In the genomic region with DNA sequence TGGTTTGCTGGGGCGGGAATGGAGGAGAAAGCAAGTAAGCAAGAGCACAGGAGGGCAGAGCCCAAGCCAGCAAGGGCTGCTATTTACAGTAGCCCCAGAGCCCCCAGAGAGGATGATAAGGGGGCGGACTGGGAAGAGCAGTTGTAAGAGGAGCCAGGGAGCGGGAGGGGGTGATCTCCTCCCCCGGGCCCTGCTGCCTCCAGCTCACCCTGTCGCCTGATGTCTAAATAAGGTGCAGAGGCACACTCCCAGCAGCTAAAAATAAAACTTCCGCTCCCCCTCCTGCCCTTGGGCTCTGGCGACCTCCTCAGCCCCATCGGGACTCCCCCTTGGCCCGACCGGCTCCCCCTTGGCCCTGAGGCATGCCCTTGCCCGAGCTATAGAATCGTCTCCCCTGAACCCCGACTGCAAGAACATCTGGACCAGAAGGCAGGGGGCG, we compare ENCODE assay signal across 9 cellular contexts. TPM values are rescaled to one million over a fixed set of nuclear protein-coding genes. Genes with fewer than 3 reads are reported as not detected.
DNase-seq lines count a peak whose midpoint lies in the region; ATAC-seq and TF ChIP-seq lines count a peak whose summit lies in the region.
"Had no signal": no experiment of that assay in that cellular context is flagged by ENCODE, and none has a peak within 500 bp of the region (broad histone marks: within the 10 kb centered on the region; RNA-seq: fewer than 3 reads in every experiment).

No MANE protein-coding gene starts in this region.

- H3K9me3 ChIP-seq in thymus (ENCODE audit: control insufficient read depth) = no peaks in the 10 kb centered on the region
- H3K9me3 ChIP-seq in CD4-positive, alpha-beta T cell (ENCODE audit: control insufficient read depth, low read length) = no peaks in the 10 kb centered on the region

- 82% methylated on average over 14 of the region's 14 CpGs for WGBS in thymus

- peaks cover 8% of the 10 kb centered on the region for H3K36me3 ChIP-seq in thymus (ENCODE audit: control insufficient read depth, insufficient read depth)

- peaks cover 16% of the 10 kb centered on the region for H3K4me1 ChIP-seq in thymus (ENCODE audit: control insufficient read depth, insufficient read depth, low read length)

- CTCF ChIA-PET in CD4-positive, alpha-beta T cell (lab: Charles Lee) = interaction anchor here (1.1 to 2.7 kb wide), 10 partner anchors 8 to 113 kb away, joined by 3 to 22 read pairs (median 10); a partner anchor contains a TSS

- POLR2A ChIA-PET in CD4-positive, alpha-beta T cell (lab: Charles Lee) = interaction anchor here (0.6 to 2.2 kb wide), 4 partner anchors 14 to 99 kb away, joined by 3 to 11 read pairs (median 7); a partner anchor contains a TSS

- no peak overlapping the region for H3K27ac Mint-ChIP-seq in CD4-positive, alpha-beta T cell

- peak overlapping the region; percentile 40 for H3K27ac ChIP-seq in thymus (ENCODE audit: low read depth)
- H3K27ac ChIP-seq in CD4-positive, alpha-beta T cell (ENCODE audit: low read depth, low read length) = no peak overlapping the region
- H3K27ac ChIP-seq: 22Rv1 had no signal

- H3K27me3 Mint-ChIP-seq in CD4-positive, alpha-beta T cell = no peaks in the 10 kb centered on the region

- peaks cover 27% of the 10 kb centered on the region for H3K4me1 Mint-ChIP-seq in CD4-positive, alpha-beta T cell (ENCODE audit: low read depth)

- H3K4me3 ChIP-seq in thymus (ENCODE audit: low read length) = no peak overlapping the region

- no peaks in the 10 kb centered on the region for H3K9me3 Mint-ChIP-seq in CD4-positive, alpha-beta T cell

- no peak for TF ChIP-seq CTCF in CD4-positive, alpha-beta T cell (IDR thresholded peaks at IDR 0.05)

- H3K36me3 Mint-ChIP-seq in CD4-positive, alpha-beta T cell (ENCODE audit: low read depth) = no peaks in the 10 kb centered on the region

- intact Hi-C loops in Right ventricle myocardium inferior (cut with DNase I) = loop anchor here (2.0 to 5.0 kb wide), 4 partner anchors 16 to 176 kb away; no protein-coding TSS in a partner anchor
- intact Hi-C loops in CD4-positive, alpha-beta T cell (cut with DNase I, micrococcal nuclease) = loop anchor here (2.0 to 5.0 kb wide), 6 partner anchors 14 to 186 kb away; a partner anchor contains a TSS

- H3K27me3 ChIP-seq in thymus (ENCODE audit: control insufficient read depth, insufficient read depth) = no peaks in the 10 kb centered on the region
- no peaks in the 10 kb centered on the region for H3K27me3 ChIP-seq in CD4-positive, alpha-beta T cell (ENCODE audit: control insufficient read depth, insufficient read depth, low read length)

- no peak overlapping the region for H3K4me3 Mint-ChIP-seq in CD4-positive, alpha-beta T cell

- ATAC-seq in HG03159 (IDR thresholded peaks at IDR 0.05; ENCODE audit: unreplicated experiment) (peak; percentile 30), Right ventricle myocardium inferior (peak; percentile 90)
- no peak for ATAC-seq in CD4-positive, alpha-beta T cell (ENCODE audit: poor library complexity)

- DNase-seq in DMS 273 (lab: John Stamatoyannopoulos, UW; ENCODE audit: unreplicated experiment) (peak; percentile 14), DMS 273 treated with DMSO at 0.1 percent for 48 hours (lab: John Stamatoyannopoulos, UW) (no peak), Right ventricle myocardium inferior (ENCODE audit: missing footprints) (no peak), NCI-H345 (lab: John Stamatoyannopoulos, UW) (no peak)
- DNase-seq in stimulated activated CD4-positive, alpha-beta T cell treated with anti-CD3 and anti-CD28 coated beads, Interleukin-1b, Interleukin-23, amount 100 ng/mL, for 48 hours = no peak
- no peak for DNase-seq in CD4-positive, alpha-beta T cell

RNA-seq across cellular contexts. Expression of a gene that starts 14.4 kb away (rescaled TPM):
- 181 TPM for total RNA-seq in Right ventricle myocardium inferior
- polyA plus RNA-seq in thymus = 30.9 TPM
- total RNA-seq in CD4-positive, alpha-beta T cell = 10 to 100 TPM; 68.0 to 68.9 TPM

RNA-seq across cellular contexts. Expression of a gene that starts 14.7 kb away (rescaled TPM):
- 28.4 TPM for total RNA-seq in Right ventricle myocardium inferior
- polyA plus RNA-seq in thymus = 38.4 TPM
- total RNA-seq in CD4-positive, alpha-beta T cell = 1 to 10 TPM; 3.1 to 4.1 TPM
